In genomic region chr11:69417211-69418085, GRCh38 we compare ENCODE assay signal across 18 cellular contexts.
DNase-seq lines count a peak whose midpoint lies in the region; TF ChIP-seq lines count a peak whose summit lies in the region.
"Had no signal": no experiment of that assay in that cellular context is flagged by ENCODE, and none has a peak within 500 bp of the region (broad histone marks: within the 10 kb centered on the region; RNA-seq: fewer than 3 reads in every experiment).

No MANE protein-coding gene starts in this region.

- H3K23ac ChIP-seq in H9 (ENCODE audit: insufficient read length, low read depth, low read length) (no peak overlapping the region), mesenchymal stem cell (ENCODE audit: low read length in 2 of 2) (no peak overlapping the region)

- DNase-seq in H9, result no peak
- DNase-seq in astrocyte of the spinal cord (ENCODE audit: low read depth, low spot score), result peak; percentile 16
- no peak for DNase-seq in mesenchymal stem cell
- no peak for DNase-seq in DMS53 treated with DMSO at 0.1 percent for 48 hours (lab: John Stamatoyannopoulos, UW; ENCODE audit: unreplicated experiment)
- no peak for DNase-seq in NCI-H1105 treated with DMSO at 0.1 percent for 48 hours (lab: John Stamatoyannopoulos, UW)
- DNase-seq in activated CD4-positive, alpha-beta T cell treated with anti-CD3 and anti-CD28 coated beads for 4 hours, result no peak
- DNase-seq: activated CD4-positive, alpha-beta T cell treated with anti-CD3 and anti-CD28 coated beads for 48 hours; activated CD8-positive, alpha-beta memory T cell treated with anti-CD3 and anti-CD28 coated beads, Interleukin-2, amount 50 U/mL, for 4 hours; activated effector memory CD4-positive, alpha-beta T cell treated with Interleukin-2 at 50 U/mL for 16 hours; esophagus squamous epithelium; head of caudate nucleus; mesendoderm; NCI-H1092 treated with DMSO at 0.1 percent for 48 hours; NCI-H526 treated with DMSO at 0.1 percent for 48 hours; stimulated activated naive CD4-positive, alpha-beta T cell treated with Interleukin-2 at 50 U/mL for 16 hours had no signal

- H2AK5ac ChIP-seq in H9 (ENCODE audit: insufficient read length, low read length) (no peak overlapping the region), mesenchymal stem cell (ENCODE audit: low read length, severe bottlenecking) (peak overlapping the region; percentile 14)

- H3K27ac ChIP-seq in H9 (ENCODE audit: insufficient read length, low read depth, low read length), result no peak overlapping the region
- no peak overlapping the region for H3K27ac ChIP-seq in mesenchymal stem cell (ENCODE audit: low read length, poor library complexity, severe bottlenecking)
- peak overlapping the region; percentile 18 for H3K27ac ChIP-seq in subcutaneous abdominal adipose tissue (ENCODE audit: low read depth, low read length)
- H3K27ac ChIP-seq: cardiac muscle cell had no signal

- H3K9ac ChIP-seq in H9 (ENCODE audit: extremely low read depth, insufficient read length, low read length), result no peak overlapping the region
- no peak overlapping the region for H3K9ac ChIP-seq in mesenchymal stem cell (ENCODE audit: low read length)
- no peak overlapping the region for H3K9ac ChIP-seq in subcutaneous abdominal adipose tissue (ENCODE audit: low read length in 5 of 5)

- no peaks in the 10 kb centered on the region for H3K79me2 ChIP-seq in H9 (ENCODE audit: insufficient read depth, low read length)

- peaks cover 0 to 6% (median 1%) of the 10 kb centered on the region in 3 experiments; a peak in 5 of 7 replicates for H3K36me3 Mint-ChIP-seq in H9 (ENCODE audit: insufficient read depth in 1 of 3, low read depth in 3 of 3)
- H3K36me3 Mint-ChIP-seq: natural killer cell treated with Interleukin-12 subunit alpha and Interleukin-12 subunit beta and Interleukin-15 and Interleukin-18, amount 100 ng/mL, for 72 hours had no signal

- H2BK120ac ChIP-seq in H9 (ENCODE audit: low read depth, low read length, poor library complexity, severe bottlenecking), result no peak overlapping the region
- no peak overlapping the region for H2BK120ac ChIP-seq in mesenchymal stem cell (ENCODE audit: low read depth, low read length)

- H2BK15ac ChIP-seq in H9 (ENCODE audit: low read depth, low read length) (no peak overlapping the region), mesenchymal stem cell (ENCODE audit: low read depth, poor library complexity, severe bottlenecking) (peak overlapping the region; percentile 34)

- H2AFZ ChIP-seq in H9 (ENCODE audit: low read length), result no peak overlapping the region
- no peak overlapping the region for H2AFZ ChIP-seq in mesenchymal stem cell (ENCODE audit: low read depth, low read length)

- no peak overlapping the region for H4K5ac ChIP-seq in H9 (ENCODE audit: insufficient read length, low read depth, low read length)

- H3K9me3 Mint-ChIP-seq in H9, result peaks cover 5 to 6% of the 10 kb centered on the region in 2 experiments; a peak in 4 of 5 replicates
- H3K9me3 Mint-ChIP-seq: natural killer cell treated with Interleukin-12 subunit alpha and Interleukin-12 subunit beta and Interleukin-15 and Interleukin-18, amount 100 ng/mL, for 72 hours had no signal

- in situ Hi-C loops in astrocyte of the spinal cord (cut with HindIII; ENCODE audit: low sequenced_read_pairs), result no loop called here

- no peak overlapping the region for H3K4ac ChIP-seq in H9 (ENCODE audit: low read depth, low read length)
- peak overlapping the region; percentile 13 to 39 for H3K4ac ChIP-seq in mesenchymal stem cell (ENCODE audit: low read depth in 1 of 2, low read length in 2 of 2)

- H3K79me1 ChIP-seq in H9 (ENCODE audit: insufficient read depth, low read depth, low read length, poor library complexity, severe bottlenecking) (no peaks in the 10 kb centered on the region), mesenchymal stem cell (replicated peaks; ENCODE audit: low read length, poor library complexity, severe bottlenecking) (no peaks in the 10 kb centered on the region)

- no peak overlapping the region for H4K8ac ChIP-seq in H9 (replicated peaks; ENCODE audit: insufficient read length, low read depth, low read length)
- H4K8ac ChIP-seq in mesenchymal stem cell (ENCODE audit: low read length), result peak overlapping the region; percentile 66

- H3K4me3 Mint-ChIP-seq in H9, result no peak overlapping the region
- H3K4me3 Mint-ChIP-seq: natural killer cell treated with Interleukin-12 subunit alpha and Interleukin-12 subunit beta and Interleukin-15 and Interleukin-18, amount 100 ng/mL, for 72 hours had no signal

- H4K20me1 ChIP-seq in H9 (ENCODE audit: control insufficient read depth, insufficient read depth, insufficient read length), result no peaks in the 10 kb centered on the region

- no peak overlapping the region for H3K18ac ChIP-seq in H9 (ENCODE audit: insufficient read length, low read depth, low read length)
- peak overlapping the region; percentile 41 to 57 for H3K18ac ChIP-seq in mesenchymal stem cell (ENCODE audit: low read depth in 1 of 2, low read length in 2 of 2)

- H3K4me3 ChIP-seq in astrocyte of the spinal cord (ENCODE audit: low read depth, low read length), result no peak overlapping the region
- no peak overlapping the region for H3K4me3 ChIP-seq in mesenchymal stem cell (ENCODE audit: insufficient read depth in 1 of 2, low read depth in 1 of 2, low read length in 2 of 2)
- no peak overlapping the region for H3K4me3 ChIP-seq in subcutaneous abdominal adipose tissue (ENCODE audit: low read depth in 1 of 5, low read length in 5 of 5)
- H3K4me3 ChIP-seq: cardiac muscle cell, esophagus squamous epithelium had no signal

- no peak overlapping the region for H3T11ph ChIP-seq in H9 (ENCODE audit: low read length)

- H2BK12ac ChIP-seq in H9 (ENCODE audit: insufficient read length, low read depth, low read length) (no peak overlapping the region), mesenchymal stem cell (ENCODE audit: low read length in 2 of 2) (peak overlapping the region; percentile 65 to 73)

- no peak overlapping the region for H2BK20ac ChIP-seq in H9 (ENCODE audit: low read depth, low read length, poor library complexity, severe bottlenecking)

- H3K27ac Mint-ChIP-seq in H9, result peak overlapping the region in 1 of 3 experiments; percentile 9; a peak in 3 of 7 replicates
- H3K27ac Mint-ChIP-seq: natural killer cell treated with Interleukin-12 subunit alpha and Interleukin-12 subunit beta and Interleukin-15 and Interleukin-18, amount 100 ng/mL, for 72 hours had no signal

- no peaks in the 10 kb centered on the region for H3K36me3 ChIP-seq in mesenchymal stem cell (ENCODE audit: control insufficient read depth in 1 of 2, insufficient read depth in 2 of 2, low read depth in 1 of 2, low read length in 2 of 2)
- no peaks in the 10 kb centered on the region for H3K36me3 ChIP-seq in subcutaneous abdominal adipose tissue (ENCODE audit: control insufficient read depth in 5 of 5, insufficient read depth in 5 of 5, low read length in 5 of 5)
- H3K36me3 ChIP-seq: cardiac muscle cell, esophagus squamous epithelium had no signal

- no peak overlapping the region for H3K4me2 ChIP-seq in H9 (ENCODE audit: insufficient read depth, insufficient read length, low read length)
- no peak overlapping the region for H3K4me2 ChIP-seq in mesenchymal stem cell (ENCODE audit: low read length, poor library complexity, severe bottlenecking)

- WGBS in H9 (ENCODE audit: extremely low coverage, insufficient read length, low lambda C conversion rate), result no CpG with 5 or more reads among the region's 25 CpGs
- 69% methylated on average over 25 of the region's 25 CpGs for WGBS in mesenchymal stem cell

- peaks cover 11 to 21% of the 10 kb centered on the region in 2 experiments for H3K4me1 Mint-ChIP-seq in H9

- TF ChIP-seq CTCF in H9 (conservative IDR thresholded peaks at IDR 0.05) (no peak), astrocyte of the spinal cord (IDR thresholded peaks at IDR 0.05; ENCODE audit: low read depth, low read length) (no peak)

- peaks cover 3% of the 10 kb centered on the region; the same call in 1 of the 2 replicates for H3K27me3 Mint-ChIP-seq in H9 (ENCODE audit: low read depth)

- H3K9me3 ChIP-seq in H9 (ENCODE audit: control insufficient read depth, low read depth, low read length), result no peaks in the 10 kb centered on the region
- no peaks in the 10 kb centered on the region for H3K9me3 ChIP-seq in mesenchymal stem cell (ENCODE audit: control insufficient read depth, low read length)
- H3K9me3 ChIP-seq in subcutaneous abdominal adipose tissue (ENCODE audit: control insufficient read depth in 5 of 5, low read length in 5 of 5), result no peaks in the 10 kb centered on the region
- H3K9me3 ChIP-seq: esophagus squamous epithelium had no signal

- H3K27me3 ChIP-seq in H9 (ENCODE audit: insufficient read depth, low read length), result no peaks in the 10 kb centered on the region
- H3K27me3 ChIP-seq in mesenchymal stem cell (ENCODE audit: control insufficient read depth in 1 of 2, insufficient read depth in 1 of 2, low read length in 2 of 2), result peaks cover 0 to 7% of the 10 kb centered on the region in 2 experiments
- peaks cover 0 to 7% (median 0%) of the 10 kb centered on the region in 5 donors for H3K27me3 ChIP-seq in subcutaneous abdominal adipose tissue (ENCODE audit: control insufficient read depth in 5 of 5, insufficient read depth in 4 of 5, low read length in 5 of 5)
- H3K27me3 ChIP-seq: cardiac muscle cell, esophagus squamous epithelium had no signal

- H3K56ac ChIP-seq in H9 (ENCODE audit: insufficient read length, low read depth, low read length), result no peak overlapping the region

- H3K4me1 ChIP-seq in H9 (ENCODE audit: insufficient read depth, low read length), result no peaks in the 10 kb centered on the region; the same call in 1 of the 2 replicates
- H3K4me1 ChIP-seq in mesenchymal stem cell (ENCODE audit: control insufficient read depth, insufficient read depth, low read depth, low read length), result peaks cover 23% of the 10 kb centered on the region
- peaks cover 5 to 46% (median 29%) of the 10 kb centered on the region in 5 donors for H3K4me1 ChIP-seq in subcutaneous abdominal adipose tissue (ENCODE audit: control insufficient read depth in 5 of 5, insufficient read depth in 5 of 5, low read length in 5 of 5)

- H2BK5ac ChIP-seq in H9 (ENCODE audit: insufficient read length, low read length) (no peak overlapping the region), mesenchymal stem cell (ENCODE audit: low read depth, low read length, poor library complexity, severe bottlenecking) (no peak overlapping the region)

- no peak overlapping the region for H4K91ac ChIP-seq in H9 (ENCODE audit: insufficient read length, low read depth, low read length)
- peak overlapping the region; percentile 88 for H4K91ac ChIP-seq in mesenchymal stem cell (ENCODE audit: low read length)

- 0 out of 2 replicates have a peak overlapping the region, but pooled peaks have one; percentile 4 for H3K14ac ChIP-seq in H9 (ENCODE audit: insufficient read depth, low read length)
- H3K14ac ChIP-seq in mesenchymal stem cell (ENCODE audit: low read length in 2 of 2), result no peak overlapping the region

- no peaks in the 10 kb centered on the region for H3K23me2 ChIP-seq in H9 (ENCODE audit: insufficient read length, low read depth, low read length, poor library complexity, severe bottlenecking)
